ENCODE assay signal across 15 cellular contexts in the genomic region with DNA sequence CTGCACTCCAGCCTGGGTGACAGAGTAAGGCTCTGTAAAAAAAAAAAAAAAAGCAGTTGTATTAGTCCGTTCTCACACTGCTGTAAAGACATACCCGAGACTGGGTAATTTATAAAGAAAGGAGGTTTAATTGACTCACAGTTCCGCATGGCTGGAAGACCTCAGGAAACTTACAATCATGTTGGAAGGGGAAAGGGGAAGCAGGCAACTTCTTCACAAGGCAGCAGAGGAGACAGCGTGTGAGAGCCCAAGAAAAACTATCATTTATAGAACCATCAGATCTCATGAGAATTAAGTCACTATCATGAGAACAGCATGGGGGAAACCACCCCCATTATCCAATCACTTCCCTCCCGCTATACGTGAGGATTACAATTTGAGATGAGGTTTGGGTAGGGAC.
DNase-seq lines count a peak whose midpoint lies in the region; ATAC-seq and TF ChIP-seq lines count a peak whose summit lies in the region.
"Had no signal": no experiment of that assay in that cellular context is flagged by ENCODE, and none has a peak within 500 bp of the region (broad histone marks: within the 10 kb centered on the region; RNA-seq: fewer than 3 reads in every experiment).

No MANE protein-coding gene starts in this region.

- no peaks in the 10 kb centered on the region for H3K36me3 Mint-ChIP-seq in GM23338 (ENCODE audit: low read depth)
- H3K36me3 Mint-ChIP-seq in activated B cell treated with CpG ODN at 0.5 μM for 24 hours (ENCODE audit: low read depth): no peaks in the 10 kb centered on the region
- H3K36me3 Mint-ChIP-seq in naive B cell: no peaks in the 10 kb centered on the region
- H3K36me3 Mint-ChIP-seq in mesothelial cell of epicardium: no peaks in the 10 kb centered on the region

- no peaks in the 10 kb centered on the region for H3K27me3 Mint-ChIP-seq in GM23338 (ENCODE audit: insufficient read depth, low read depth, poor library complexity)
- no peaks in the 10 kb centered on the region for H3K27me3 Mint-ChIP-seq in activated B cell treated with CpG ODN at 0.5 μM for 24 hours
- no peaks in the 10 kb centered on the region for H3K27me3 Mint-ChIP-seq in naive B cell
- H3K27me3 Mint-ChIP-seq in mesothelial cell of epicardium (ENCODE audit: low read depth): no peaks in the 10 kb centered on the region
- H3K27me3 Mint-ChIP-seq: CD4-positive, alpha-beta T cell had no signal

- ATAC-seq in GM23338 (no peak), activated B cell treated with CpG ODN at 0.5 μM for 24 hours (ENCODE audit: low read depth) (peak; percentile 21), naive B cell (ENCODE audit: low read depth in 2 of 2) (no peak), heart left ventricle (no peak)

- 0 out of 2 replicates have a peak overlapping the region, but pooled peaks have one; percentile 0 for H2AFZ ChIP-seq in GM23338
- H2AFZ ChIP-seq: GM23248 had no signal

- H3K4me3 Mint-ChIP-seq in GM23338 (no peak overlapping the region), activated B cell treated with CpG ODN at 0.5 μM for 24 hours (no peak overlapping the region), naive B cell (peak overlapping the region in 2 of 8 donors; percentile 19 to 71), mesothelial cell of epicardium (no peak overlapping the region)
- H3K4me3 Mint-ChIP-seq: CD4-positive, alpha-beta T cell had no signal

- H3K27me3 ChIP-seq in GM23338 (ENCODE audit: insufficient read depth): no peaks in the 10 kb centered on the region
- no peaks in the 10 kb centered on the region for H3K27me3 ChIP-seq in heart left ventricle

- POLR2A ChIA-PET in activated B cell treated with CpG ODN at 0.5 μM for 24 hours (lab: Charles Lee): no interaction called here

- H3K4me3 ChIP-seq in GM23338 (no peak overlapping the region), heart left ventricle (no peak overlapping the region)
- H3K4me3 ChIP-seq: GM23248 had no signal

- intact Hi-C loops in activated B cell treated with CpG ODN at 0.5 μM for 24 hours (cut with micrococcal nuclease) (loop anchor here (5.0 kb wide), 1 partner anchor 431 kb away; no protein-coding TSS in a partner anchor), heart left ventricle (cut with DNase I) (no loop called here), head of caudate nucleus (cut with DNase I) (no loop called here)

- no peak overlapping the region for H3K4me2 ChIP-seq in GM23338

- no peaks in the 10 kb centered on the region; the same call in 1 of the 2 replicates for H3K9me2 ChIP-seq in GM23338 (ENCODE audit: insufficient read depth)

- H3K4me1 ChIP-seq in GM23338 (ENCODE audit: insufficient read depth): no peaks in the 10 kb centered on the region
- H3K4me1 ChIP-seq in heart left ventricle: peaks cover 0 to 7% (median 0%) of the 10 kb centered on the region in 12 donors
- H3K4me1 ChIP-seq: Caco-2 had no signal

- H3K9me3 ChIP-seq in heart left ventricle: no peaks in the 10 kb centered on the region
- H3K9me3 ChIP-seq: Caco-2 had no signal

- H3K9me3 Mint-ChIP-seq in GM23338 (no peaks in the 10 kb centered on the region), activated B cell treated with CpG ODN at 0.5 μM for 24 hours (peaks cover 6% of the 10 kb centered on the region), naive B cell (peaks cover 0 to 18% (median 13%) of the 10 kb centered on the region in 7 donors), mesothelial cell of epicardium (peaks cover 4% of the 10 kb centered on the region)
- H3K9me3 Mint-ChIP-seq: CD4-positive, alpha-beta T cell had no signal

- no peak for TF ChIP-seq CTCF in GM23338 (conservative IDR thresholded peaks at IDR 0.05; ENCODE audit: low read depth in 2 of 2)
- TF ChIP-seq CTCF in activated B cell treated with CpG ODN at 0.5 μM for 24 hours (IDR thresholded peaks at IDR 0.05): no peak
- TF ChIP-seq CTCF in mesothelial cell of epicardium (IDR thresholded peaks at IDR 0.05; ENCODE audit: unreplicated experiment): no peak
- no peak for TF ChIP-seq CTCF in heart left ventricle (IDR thresholded peaks at IDR 0.05)

- H4K20me1 ChIP-seq in GM23338 (replicated peaks; ENCODE audit: insufficient read depth): no peaks in the 10 kb centered on the region

- TF ChIP-seq POLR2A in heart left ventricle (IDR thresholded peaks at IDR 0.05): no peak

- WGBS in heart left ventricle, 4 donors: 83 to 93% (median 86%) methylated on average over 6 of the region's 6 CpGs

- CTCF ChIA-PET in activated B cell treated with CpG ODN at 0.5 μM for 24 hours (lab: Charles Lee): no interaction called here

- no peak for DNase-seq in GM23338 (ENCODE audit: low spot score)
- DNase-seq in activated B cell treated with CpG ODN at 0.5 μM for 24 hours: no peak
- DNase-seq in naive B cell: no peak
- DNase-seq in mesothelial cell of epicardium (ENCODE audit: low spot score in 2 of 2, unreplicated experiment in 2 of 2): no peak
- no peak for DNase-seq in heart left ventricle
- DNase-seq in head of caudate nucleus: no peak
- no peak for DNase-seq in RPMI8226
- DNase-seq: ACHN; Caco-2; CD4-positive, alpha-beta T cell; GDM1; GM23248; HCEC 1CT; IMR-90 had no signal

- H3K27ac Mint-ChIP-seq in GM23338 (no peak overlapping the region), activated B cell treated with CpG ODN at 0.5 μM for 24 hours (peak overlapping the region; percentile 51), naive B cell (peak overlapping the region in 5 of 6 donors; percentile 9 to 96 (median 22)), mesothelial cell of epicardium (no peak overlapping the region)
- H3K27ac Mint-ChIP-seq: CD4-positive, alpha-beta T cell had no signal

- H3K4me1 Mint-ChIP-seq in GM23338: no peaks in the 10 kb centered on the region; the same call in 2 of the 3 replicates
- H3K4me1 Mint-ChIP-seq in activated B cell treated with CpG ODN at 0.5 μM for 24 hours: peaks cover 47% of the 10 kb centered on the region
- peaks cover 31 to 45% (median 38%) of the 10 kb centered on the region in 3 donors for H3K4me1 Mint-ChIP-seq in naive B cell
- H3K4me1 Mint-ChIP-seq in mesothelial cell of epicardium: no peaks in the 10 kb centered on the region

- no peaks in the 10 kb centered on the region for H3K79me2 ChIP-seq in GM23338 (replicated peaks; ENCODE audit: insufficient read depth)

- H3K27ac ChIP-seq in GM23338 (ENCODE audit: low read depth) (no peak overlapping the region), heart left ventricle (no peak overlapping the region)
- H3K27ac ChIP-seq: C4-2B, GM23248 had no signal

- no peaks in the 10 kb centered on the region for H3F3A ChIP-seq in GM23338 (replicated peaks; ENCODE audit: low read depth)

- no peaks in the 10 kb centered on the region for H3K36me3 ChIP-seq in GM23338 (ENCODE audit: insufficient read depth)
- H3K36me3 ChIP-seq in heart left ventricle: no peaks in the 10 kb centered on the region

TF ChIP-seq in GM23338, 12 proteins besides CTCF, POLR2A, EP300 and RAD21 (continues in another document):
- TF ChIP-seq ZNF331 (CRISPR knock-in tag; IDR thresholded peaks at IDR 0.05; ENCODE audit: low read depth) (no peak), CREB1 (CRISPR knock-in tag; IDR thresholded peaks at IDR 0.05; ENCODE audit: low read depth) (no peak), ZNF114 (CRISPR knock-in tag; IDR thresholded peaks at IDR 0.05) (no peak), NANOG (IDR thresholded peaks at IDR 0.05; ENCODE audit: borderline replicate concordance) (no peak), REST (IDR thresholded peaks at IDR 0.05; ENCODE audit: unreplicated experiment) (no peak), EZH2 (IDR thresholded peaks at IDR 0.05; ENCODE audit: low read depth, unreplicated experiment) (no peak)
- TF ChIP-seq, protein P1, sequence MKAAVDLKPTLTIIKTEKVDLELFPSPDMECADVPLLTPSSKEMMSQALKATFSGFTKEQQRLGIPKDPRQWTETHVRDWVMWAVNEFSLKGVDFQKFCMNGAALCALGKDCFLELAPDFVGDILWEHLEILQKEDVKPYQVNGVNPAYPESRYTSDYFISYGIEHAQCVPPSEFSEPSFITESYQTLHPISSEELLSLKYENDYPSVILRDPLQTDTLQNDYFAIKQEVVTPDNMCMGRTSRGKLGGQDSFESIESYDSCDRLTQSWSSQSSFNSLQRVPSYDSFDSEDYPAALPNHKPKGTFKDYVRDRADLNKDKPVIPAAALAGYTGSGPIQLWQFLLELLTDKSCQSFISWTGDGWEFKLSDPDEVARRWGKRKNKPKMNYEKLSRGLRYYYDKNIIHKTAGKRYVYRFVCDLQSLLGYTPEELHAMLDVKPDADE (IDR thresholded peaks at IDR 0.05): no peak

Comparison
In these comparisons a context has a peak if more than half of its experiments do, and no peak if none do; other contexts are left out.
1. H3K27ac Mint-ChIP-seq: peak in activated B cell treated with CpG ODN at 0.5 μM for 24 hours (single experiment) and naive B cell (5 of 6); none in GM23338 (single experiment) and mesothelial cell of epicardium (single experiment).